In genomic region chr10:100969175-100970075, GRCh38 we compare ENCODE assay signal across 2 cellular contexts.
TF ChIP-seq lines count a peak whose summit lies in the region.

Gene SEMA4G (plus strand): TSS chr10:100969504. CDS start chr10:100972913, 3,409 bp downstream.

TF ChIP-seq in HEK293, 187 proteins besides CTCF, POLR2A, EP300 and RAD21 (continued from another document):
- TF ChIP-seq GLIS1 (tag by site-specific recombination; IDR thresholded peaks at IDR 0.05) (peak; percentile 56), PATZ1 (tag by site-specific recombination; IDR thresholded peaks at IDR 0.05) (0 out of 2 replicates have a peak, but pooled peaks have one; percentile 22), ZNF423 (tag by site-specific recombination; IDR thresholded peaks at IDR 0.05) (peak; percentile 11; the same call in 1 of the 2 replicates), SCRT2 (tag by site-specific recombination; IDR thresholded peaks at IDR 0.05) (no peak), ZIC2 (tag by site-specific recombination; IDR thresholded peaks at IDR 0.05) (0 out of 2 replicates have a peak, but pooled peaks have one; percentile 35), KLF16 (tag by site-specific recombination; IDR thresholded peaks at IDR 0.05) (peak; percentile 56; the same call in 1 of the 2 replicates), ZNF335 (tag by site-specific recombination; conservative IDR thresholded peaks at IDR 0.05) (peak; percentile 40), ZNF223 (tag by site-specific recombination; IDR thresholded peaks at IDR 0.05) (no peak), KLF9 (tag by site-specific recombination; IDR thresholded peaks at IDR 0.05; ENCODE audit: low read depth) (peak; percentile 35; the same call in 1 of the 2 replicates), GLIS2 (tag by site-specific recombination; IDR thresholded peaks at IDR 0.05) (peak; percentile 84), BCL11B (tag by site-specific recombination; IDR thresholded peaks at IDR 0.05; ENCODE audit: low read depth) (no peak), ZNF138 (tag by site-specific recombination; IDR thresholded peaks at IDR 0.05; ENCODE audit: borderline replicate concordance) (no peak)

TF ChIP-seq in K562, 482 proteins besides CTCF, POLR2A, EP300 and RAD21 (continued from another document and continues in another):
- 0 out of 4 replicates have a peak, but pooled peaks of 1 of the 2 experiments have one; percentile 7 for TF ChIP-seq MNT (conservative IDR thresholded peaks at IDR 0.05)
- TF ChIP-seq ZMIZ1 (IDR thresholded peaks at IDR 0.05; ENCODE audit: low read depth in 2 of 2, low read length in 2 of 2) = no peak
- 0 out of 2 replicates have a peak, but pooled peaks have one; percentile 41 for TF ChIP-seq SMC3 (conservative IDR thresholded peaks at IDR 0.05; ENCODE audit: insufficient read depth, low read depth, low read length)
- TF ChIP-seq MCM5 (IDR thresholded peaks at IDR 0.05; ENCODE audit: low read depth) = no peak
- TF ChIP-seq XRCC5 (IDR thresholded peaks at IDR 0.05; ENCODE audit: low read depth, low read length) = peak; percentile 50; the same call in 1 of the 2 replicates
- TF ChIP-seq SRSF1 (IDR thresholded peaks at IDR 0.05; ENCODE audit: low read depth, low read length) = no peak
- TF ChIP-seq RBM22 (IDR thresholded peaks at IDR 0.05; ENCODE audit: low read depth, low read length, poor library complexity, severe bottlenecking) = no peak
- peak; percentile 64 for TF ChIP-seq POLR2G (IDR thresholded peaks at IDR 0.05; ENCODE audit: low read depth, low read length)
- TF ChIP-seq ZNF431 (CRISPR knock-in tag; IDR thresholded peaks at IDR 0.05) = no peak
- TF ChIP-seq VEZF1 (CRISPR knock-in tag; IDR thresholded peaks at IDR 0.05) = peak; percentile 66
- peak; percentile 51; the same call in 1 of the 2 replicates for TF ChIP-seq TFAP4 (CRISPR knock-in tag; IDR thresholded peaks at IDR 0.05; ENCODE audit: borderline replicate concordance)
- TF ChIP-seq ZNF174 (CRISPR knock-in tag; IDR thresholded peaks at IDR 0.05) = no peak
- peak; percentile 83 for TF ChIP-seq ZNF740 (CRISPR knock-in tag; IDR thresholded peaks at IDR 0.05)
- TF ChIP-seq ZNF740 (tag; IDR thresholded peaks at IDR 0.05) = peak in 1 of 2 experiments; percentile 72; a peak in 1 of 4 replicates
- TF ChIP-seq RBFOX2 (IDR thresholded peaks at IDR 0.05; ENCODE audit: low read depth, low read length) = peak; percentile 38; the same call in 1 of the 2 replicates
- peak; percentile 9; the same call in 1 of the 2 replicates for TF ChIP-seq ZFX (CRISPR knock-in tag; IDR thresholded peaks at IDR 0.05)
- TF ChIP-seq E2F6 (IDR thresholded peaks at IDR 0.05; ENCODE audit: borderline replicate concordance in 1 of 2, extremely low read depth in 1 of 2, insufficient read depth in 1 of 2, insufficient read length in 1 of 2, low read depth in 1 of 2, low read length in 1 of 2, poor library complexity in 1 of 2, severe bottlenecking in 1 of 2) = peak; percentile 21 to 60
- no peak for TF ChIP-seq ATF6 (CRISPR knock-in tag; IDR thresholded peaks at IDR 0.05)
- TF ChIP-seq HDAC1 (IDR thresholded peaks at IDR 0.05) = 0 out of 4 replicates have a peak, but pooled peaks of 1 of the 2 experiments have one; percentile 12
- TF ChIP-seq PHB (CRISPR knock-in tag; IDR thresholded peaks at IDR 0.05) = no peak
- TF ChIP-seq ARNT (IDR thresholded peaks at IDR 0.05) = no peak
- TF ChIP-seq SNRNP70 (optimal IDR thresholded peaks at IDR 0.05; ENCODE audit: low read depth, low read length) = no peak
- TF ChIP-seq NFIX (CRISPR knock-in tag; IDR thresholded peaks at IDR 0.05; ENCODE audit: low read depth) = no peak
- TF ChIP-seq CXXC5 (CRISPR knock-in tag; IDR thresholded peaks at IDR 0.05) = 0 out of 2 replicates have a peak, but pooled peaks have one; percentile 34
- TF ChIP-seq MTA3 (IDR thresholded peaks at IDR 0.05; ENCODE audit: borderline replicate concordance) = 0 out of 2 replicates have a peak, but pooled peaks have one; percentile 14
- peak in 1 of 2 experiments; percentile 53; a peak in 1 of 4 replicates for TF ChIP-seq KDM1A (IDR thresholded peaks at IDR 0.05)
- TF ChIP-seq MYC (IDR thresholded peaks at IDR 0.05; ENCODE audit: low read depth, low read length) = no peak; the same call in 1 of the 2 replicates
- no peak for TF ChIP-seq MYC (CRISPR knock-in tag; IDR thresholded peaks at IDR 0.05; ENCODE audit: borderline replicate concordance, low read depth)
- TF ChIP-seq THAP12 (CRISPR knock-in tag; IDR thresholded peaks at IDR 0.05) = no peak
- TF ChIP-seq ATF3 (IDR thresholded peaks at IDR 0.05) = no peak
- TF ChIP-seq ATF3 (CRISPR knock-in tag; conservative IDR thresholded peaks at IDR 0.05) = no peak
- peak; percentile 53; the same call in 1 of the 2 replicates for TF ChIP-seq MAX (CRISPR knock-in tag; IDR thresholded peaks at IDR 0.05)
- TF ChIP-seq SAP30 (IDR thresholded peaks at IDR 0.05; ENCODE audit: borderline replicate concordance, insufficient read depth, low read depth, low read length, poor library complexity, severe bottlenecking) = no peak
- TF ChIP-seq YY1 (IDR thresholded peaks at IDR 0.05; ENCODE audit: borderline replicate concordance in 1 of 3, control insufficient read depth in 1 of 3, extremely low read depth in 1 of 3, insufficient read depth in 3 of 3, insufficient read length in 1 of 3, insufficient replicate concordance in 2 of 3, low read depth in 1 of 3, low read length in 2 of 3) = peak in 1 of 3 experiments; percentile 30
- TF ChIP-seq PHF8 (IDR thresholded peaks at IDR 0.05; ENCODE audit: borderline replicate concordance, low read length) = peak; percentile 43; the same call in 1 of the 2 replicates
- TF ChIP-seq GATAD2B (IDR thresholded peaks at IDR 0.05; ENCODE audit: borderline replicate concordance) = no peak
- no peak for TF ChIP-seq HLTF (IDR thresholded peaks at IDR 0.05)
